13 cellular contexts compared by ENCODE assay signal in genomic region chr2:46569766-46570165, GRCh38. TPM values are rescaled to one million over a fixed set of nuclear protein-coding genes. Genes with fewer than 3 reads are reported as not detected.
A peak's percentile ranks its signal among the peaks of the same experiment; 100 is the strongest.
DNase-seq lines count a peak whose midpoint lies in the region; ATAC-seq and TF ChIP-seq lines count a peak whose summit lies in the region.
"Had no signal": no experiment of that assay in that cellular context is flagged by ENCODE, and none has a peak within 500 bp of the region (broad histone marks: within the 10 kb centered on the region; RNA-seq: fewer than 3 reads in every experiment).

No MANE protein-coding gene starts in this region.

- H3K27me3 ChIP-seq in OCI-LY3 (ENCODE audit: low read depth, low read length) (no peaks in the 10 kb centered on the region), SJCRH30 (no peaks in the 10 kb centered on the region)

- peaks cover 68% of the 10 kb centered on the region for H3K79me2 ChIP-seq in OCI-LY3 (ENCODE audit: low read length)

- no peaks in the 10 kb centered on the region for H3K9me3 Mint-ChIP-seq in CD14-positive monocyte
- no peaks in the 10 kb centered on the region for H3K9me3 Mint-ChIP-seq in naive B cell
- H3K9me3 Mint-ChIP-seq: activated naive CD4-positive, alpha-beta T cell treated with anti-CD3 and anti-CD28 coated beads, Interleukin-2, amount 10 ng/mL, durations not matched to agents 7 days and 5 days; neural crest cell had no signal

- H3K27me3 Mint-ChIP-seq in CD14-positive monocyte (ENCODE audit: low read depth in 3 of 3), result peaks cover 0 to 2% (median 0%) of the 10 kb centered on the region in 3 donors
- no peaks in the 10 kb centered on the region for H3K27me3 Mint-ChIP-seq in naive B cell
- H3K27me3 Mint-ChIP-seq: activated naive CD4-positive, alpha-beta T cell treated with anti-CD3 and anti-CD28 coated beads, Interleukin-2, amount 10 ng/mL, durations not matched to agents 7 days and 5 days had no signal

- H3K27ac ChIP-seq in OCI-LY3 (ENCODE audit: low read length), result peak overlapping the region; percentile 97
- no peak overlapping the region for H3K27ac ChIP-seq in SJCRH30

- H3K4me1 Mint-ChIP-seq in CD14-positive monocyte, result peaks cover 58% of the 10 kb centered on the region
- H3K4me1 Mint-ChIP-seq in naive B cell, result peaks cover 75 to 99% (median 89%) of the 10 kb centered on the region in 3 donors
- H3K4me1 Mint-ChIP-seq: neural crest cell had no signal

- no peak for DNase-seq in CD14-positive monocyte (ENCODE audit: low spot score)
- no peak for DNase-seq in naive B cell
- DNase-seq in NCI-H82 treated with DMSO at 0.1 percent for 48 hours (lab: John Stamatoyannopoulos, UW; ENCODE audit: unreplicated experiment), result no peak
- no peak for DNase-seq in stimulated activated CD4-positive, alpha-beta T cell treated with anti-CD3 and anti-CD28 coated beads, Interleukin-4, amount 100 ng/mL, for 24 hours
- no peak for DNase-seq in NCI-H446 (lab: John Stamatoyannopoulos, UW)
- no peak for DNase-seq in SJCRH30
- DNase-seq: activated CD4-positive, CD25-positive, alpha-beta regulatory T cell treated with anti-CD3 and anti-CD28 coated beads, Interleukin-2, amount 50 U/mL, for 72 hours; activated naive CD4-positive, alpha-beta T cell treated with anti-CD3 and anti-CD28 coated beads, Interleukin-2, amount 10 ng/mL, durations not matched to agents 7 days and 5 days; effector CD4-positive, alpha-beta T cell; NCI-H2107 had no signal

- peak overlapping the region; percentile 80 for H3K9ac ChIP-seq in OCI-LY3 (ENCODE audit: low read length)

- H3K36me3 ChIP-seq in OCI-LY3 (replicated peaks; ENCODE audit: low read depth, low read length) (peaks cover 3% of the 10 kb centered on the region), SJCRH30 (peaks cover 38% of the 10 kb centered on the region)

- ATAC-seq in GM21737 (IDR thresholded peaks at IDR 0.05; ENCODE audit: unreplicated experiment) (peak; percentile 17), naive B cell (ENCODE audit: low read depth in 2 of 2) (no peak)

- no peaks in the 10 kb centered on the region for H3K9me3 ChIP-seq in OCI-LY3 (ENCODE audit: insufficient read depth, low read length)
- no peaks in the 10 kb centered on the region for H3K9me3 ChIP-seq in SJCRH30 (replicated peaks)

- intact Hi-C loops in CD14-positive monocyte (cut with micrococcal nuclease), result no loop called here

- no peak overlapping the region for H2AFZ ChIP-seq in OCI-LY3 (ENCODE audit: low read depth, low read length)

- H4K20me1 ChIP-seq in OCI-LY3 (ENCODE audit: insufficient read depth, low read length), result peaks cover under 1% of the 10 kb centered on the region; the same call in 1 of the 2 replicates

- H3K4me1 ChIP-seq in OCI-LY3 (ENCODE audit: low read length) (peaks cover 85% of the 10 kb centered on the region), SJCRH30 (peaks cover 18% of the 10 kb centered on the region)

- H3K27ac Mint-ChIP-seq in CD14-positive monocyte, result peak overlapping the region; percentile 94 to 98 (median 96)
- H3K27ac Mint-ChIP-seq in naive B cell, result peak overlapping the region; percentile 97 to 99 (median 98)
- H3K27ac Mint-ChIP-seq: activated naive CD4-positive, alpha-beta T cell treated with anti-CD3 and anti-CD28 coated beads, Interleukin-2, amount 10 ng/mL, durations not matched to agents 7 days and 5 days had no signal

- H3K4me3 Mint-ChIP-seq in CD14-positive monocyte (peak overlapping the region in 1 of 2 donors; percentile 78), naive B cell (peak overlapping the region; percentile 69 to 87 (median 80))
- H3K4me3 Mint-ChIP-seq: activated naive CD4-positive, alpha-beta T cell treated with anti-CD3 and anti-CD28 coated beads, Interleukin-2, amount 10 ng/mL, durations not matched to agents 7 days and 5 days; neural crest cell had no signal

- peaks cover 60 to 64% of the 10 kb centered on the region in 2 donors for H3K36me3 Mint-ChIP-seq in CD14-positive monocyte
- H3K36me3 Mint-ChIP-seq in naive B cell, result peaks cover 10 to 21% of the 10 kb centered on the region in 2 donors
- H3K36me3 Mint-ChIP-seq: activated naive CD4-positive, alpha-beta T cell treated with anti-CD3 and anti-CD28 coated beads, Interleukin-2, amount 10 ng/mL, durations not matched to agents 7 days and 5 days had no signal

- H3K4me3 ChIP-seq in OCI-LY3 (ENCODE audit: low read length) (peak overlapping the region; percentile 52), SJCRH30 (no peak overlapping the region)

- H3K4me2 ChIP-seq in OCI-LY3 (ENCODE audit: low read length), result peak overlapping the region; percentile 79

- TF ChIP-seq CTCF in CD14-positive monocyte (IDR thresholded peaks at IDR 0.05) (no peak), OCI-LY3 (IDR thresholded peaks at IDR 0.05; ENCODE audit: low read depth, low read length) (no peak)

RNA-seq across cellular contexts. Expression of gene ATP6V1E2, which starts 27.4 kb away (rescaled TPM):
- polyA plus RNA-seq in CD14-positive monocyte (1 to 10 TPM; 3.7 to 4.0 TPM), naive B cell (ENCODE audit: low read depth in 6 of 6) (10 to 100 TPM in 1 of 6 donors, 1 to 10 TPM in 4, under 1 TPM in 1; 0.82 to 10.8 (median 7.9) TPM)
- total RNA-seq in SJCRH30 (2014; rRNA removed; shearing (Covaris generic)), result 10.2 and 11.2 TPM in 2 replicates

RNA-seq across cellular contexts. Expression of gene RHOQ, which starts 27.5 kb away (rescaled TPM):
- polyA plus RNA-seq in CD14-positive monocyte, result 10 to 100 TPM; 13.9 to 14.1 TPM
- polyA plus RNA-seq in naive B cell (ENCODE audit: low read depth in 6 of 6), result 10 to 100 TPM in 5 of 6 donors, 1 to 10 TPM in 1; 8.5 to 21.7 (median 13.9) TPM
- total RNA-seq in SJCRH30 (2014; rRNA removed; shearing (Covaris generic)), result 113 and 130 TPM in 2 replicates

RNA-seq across cellular contexts. Expression of gene PIGF, which starts 47.1 kb away (rescaled TPM):
- 10 to 100 TPM; 33.2 to 36.0 TPM for polyA plus RNA-seq in CD14-positive monocyte
- polyA plus RNA-seq in naive B cell (ENCODE audit: low read depth in 6 of 6), result 10 to 100 TPM; 17.0 to 36.1 (median 22.7) TPM
- total RNA-seq in SJCRH30 (2014; rRNA removed; shearing (Covaris generic)), result 25.8 and 36.9 TPM in 2 replicates

RNA-seq across cellular contexts. Expression of gene CRIPT, which starts 47.2 kb away (rescaled TPM):
- polyA plus RNA-seq in CD14-positive monocyte (10 to 100 TPM; 16.4 to 16.5 TPM), naive B cell (ENCODE audit: low read depth in 6 of 6) (10 to 100 TPM in 4 of 6 donors, 1 to 10 TPM in 2; 4.5 to 13.5 (median 10.4) TPM)
- total RNA-seq in SJCRH30 (2014; rRNA removed; shearing (Covaris generic)), result 33.1 and 36.7 TPM in 2 replicates
